8 cellular contexts compared by ENCODE assay signal in the genomic region with DNA sequence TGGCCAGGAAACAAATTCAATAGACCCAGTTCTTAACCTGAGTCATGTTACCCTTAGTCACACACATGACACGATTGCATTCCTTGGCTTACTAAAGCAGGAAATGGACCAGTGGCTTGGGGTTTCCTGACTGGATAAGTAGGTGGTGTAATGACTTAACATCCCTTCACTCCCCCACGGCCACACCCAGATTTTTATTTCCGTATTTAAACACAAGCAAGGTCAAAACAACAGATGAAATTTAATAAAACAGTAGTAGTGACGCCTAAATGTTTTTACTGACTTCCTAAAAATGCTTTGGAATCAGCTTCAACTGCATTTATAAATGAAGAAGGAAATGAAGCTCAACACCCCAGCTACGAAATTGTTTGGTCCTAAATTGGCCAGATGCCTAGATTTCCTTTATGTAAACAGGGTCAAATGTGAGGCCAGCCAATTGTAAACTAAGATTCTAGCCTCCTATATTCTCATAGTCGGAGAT.
DNase-seq lines count a peak whose midpoint lies in the region; ATAC-seq and TF ChIP-seq lines count a peak whose summit lies in the region.

No MANE protein-coding gene starts in this region.

- no TSS peak for BruUV-seq in Calu3 (replicated peaks; lab: Mats Ljungman, UMichigan)

- intact Hi-C loops in Calu3 (cut with micrococcal nuclease; ENCODE audit: unreplicated experiment), result loop anchor here (2.0 kb wide), 1 partner anchor 21 kb away; no protein-coding TSS in a partner anchor
- intact Hi-C loops in ascending aorta (cut with DNase I), result no loop called here
- intact Hi-C loops in tibial artery (cut with DNase I; ENCODE audit: low total_unique reads), result no loop called here

- H3K4me3 ChIP-seq in ascending aorta, result no peak overlapping the region
- H3K4me3 ChIP-seq in tibial artery, result no peak overlapping the region

- H3K27me3 ChIP-seq in ascending aorta (no peaks in the 10 kb centered on the region), tibial artery (no peaks in the 10 kb centered on the region)

- ATAC-seq in GM18861 (IDR thresholded peaks at IDR 0.05; ENCODE audit: unreplicated experiment) (no peak), HG03439 (IDR thresholded peaks at IDR 0.05; ENCODE audit: unreplicated experiment) (no peak)

- H3K9me3 Mint-ChIP-seq in Calu3 (ENCODE audit: low read depth, unreplicated experiment), result no peaks in the 10 kb centered on the region

- DNase-seq in Calu3 (peak; percentile 87), NCI-H226 (peak; percentile 94), ascending aorta (ENCODE audit: low spot score in 2 of 2) (peak; percentile 40 to 87), kidney glomerular epithelial cell (lab: John Stamatoyannopoulos, UW) (peak; percentile 96), tibial artery (peak; percentile 71 to 80), NCI-H82 treated with DMSO at 0.1 percent for 48 hours (lab: John Stamatoyannopoulos, UW; ENCODE audit: unreplicated experiment) (no peak)

- H3K27me3 Mint-ChIP-seq in Calu3 (ENCODE audit: unreplicated experiment), result no peaks in the 10 kb centered on the region

- H3K36me3 ChIP-seq in ascending aorta (no peaks in the 10 kb centered on the region), tibial artery (no peaks in the 10 kb centered on the region)

- H3K4me1 ChIP-seq in ascending aorta, result peaks cover 0 to 7% of the 10 kb centered on the region in 2 donors
- peaks cover 0 to 9% (median 0%) of the 10 kb centered on the region in 4 donors for H3K4me1 ChIP-seq in tibial artery

- peaks cover 37% of the 10 kb centered on the region for H3K4me1 Mint-ChIP-seq in Calu3 (ENCODE audit: low read depth, unreplicated experiment)

- peak overlapping the region; percentile 39 for H3K4me3 Mint-ChIP-seq in Calu3 (ENCODE audit: low read depth, unreplicated experiment)

- CTCF ChIA-PET in Calu3 (lab: Charles Lee), result interaction anchor here (0.8 to 2.2 kb wide), 5 partner anchors 9 to 200 kb away, joined by 3 to 6 read pairs (median 5); no protein-coding TSS in a partner anchor

- H3K9me3 ChIP-seq in ascending aorta (no peaks in the 10 kb centered on the region), tibial artery (no peaks in the 10 kb centered on the region)

- H3K27ac ChIP-seq in ascending aorta (peak overlapping the region in 1 of 2 donors; percentile 59), tibial artery (peak overlapping the region in 1 of 2 donors; percentile 15)

- peak overlapping the region; percentile 95 for H3K27ac Mint-ChIP-seq in Calu3 (ENCODE audit: unreplicated experiment)

- TF ChIP-seq CTCF in Calu3 (IDR thresholded peaks at IDR 0.05; ENCODE audit: unreplicated experiment), result no peak
- no peak for TF ChIP-seq CTCF in ascending aorta (IDR thresholded peaks at IDR 0.05)
- TF ChIP-seq CTCF in tibial artery (IDR thresholded peaks at IDR 0.05), result no peak

- H3K36me3 Mint-ChIP-seq in Calu3 (ENCODE audit: insufficient read depth, unreplicated experiment), result peaks cover 20% of the 10 kb centered on the region
